Comparison of ENCODE assay signal across 8 cellular contexts in the genomic region with DNA sequence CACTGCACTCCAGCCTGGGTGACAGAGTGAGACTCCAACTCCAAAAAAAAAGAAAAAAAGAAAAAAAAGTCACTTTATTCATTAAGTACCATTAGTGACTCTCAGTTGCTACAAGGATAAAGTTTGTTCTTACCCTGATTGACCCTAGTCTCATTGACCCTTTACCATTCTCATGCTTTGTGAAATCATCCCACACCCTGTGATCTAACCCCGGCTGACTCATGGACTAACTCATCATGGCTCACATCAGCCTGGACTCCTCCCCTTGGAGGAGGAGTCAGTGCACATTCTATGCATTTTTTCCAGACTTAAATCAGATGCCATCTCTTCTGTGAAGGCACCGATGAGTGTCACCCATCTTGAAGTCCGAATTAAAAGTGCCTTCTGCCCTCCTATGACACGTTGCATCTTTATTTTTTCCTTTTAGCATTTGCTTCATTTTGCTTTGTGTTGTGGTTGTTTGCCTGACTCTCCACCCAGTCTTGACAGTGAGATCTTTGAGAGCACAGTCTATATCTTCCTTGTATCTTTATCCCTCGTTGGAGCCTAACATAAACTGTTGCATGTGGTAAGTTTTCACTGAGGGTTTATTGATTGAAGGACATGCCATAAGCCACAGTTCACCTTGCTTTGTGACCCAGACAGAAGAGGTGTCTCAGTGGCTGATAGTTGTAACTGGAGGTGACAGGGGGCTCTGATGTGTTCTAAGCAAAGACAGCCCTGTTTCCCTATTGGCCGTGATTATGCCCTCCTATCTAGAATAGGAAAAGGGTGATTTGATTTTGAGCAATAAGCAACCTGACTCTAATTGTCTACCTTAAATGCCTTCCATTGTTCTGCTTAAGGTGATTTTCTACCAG.
A peak's percentile ranks its signal among the peaks of the same experiment; 100 is the strongest.
DNase-seq lines count a peak whose midpoint lies in the region; ATAC-seq and TF ChIP-seq lines count a peak whose summit lies in the region.

No MANE protein-coding gene starts in this region.

- H3K4me1 ChIP-seq in heart right ventricle (peaks cover 0 to 55% (median 16%) of the 10 kb centered on the region in 9 donors), left ventricle myocardium inferior (peaks cover 29% of the 10 kb centered on the region)

- H3K4me1 Mint-ChIP-seq in activated T-cell treated with anti-CD3 and anti-CD28 coated beads, Interleukin-2, amount 50 U/mL, for 4 hours (ENCODE audit: low read depth): peaks cover 28% of the 10 kb centered on the region
- H3K4me1 Mint-ChIP-seq in endothelial cell (ENCODE audit: unreplicated experiment): no peaks in the 10 kb centered on the region

- H3K36me3 ChIP-seq in heart right ventricle (no peaks in the 10 kb centered on the region), left ventricle myocardium inferior (no peaks in the 10 kb centered on the region)

- H3K9me3 ChIP-seq in heart right ventricle: no peaks in the 10 kb centered on the region
- no peaks in the 10 kb centered on the region for H3K9me3 ChIP-seq in left ventricle myocardium inferior (replicated peaks)

- peak overlapping the region; percentile 56 for H3K4me3 Mint-ChIP-seq in activated T-cell treated with anti-CD3 and anti-CD28 coated beads, Interleukin-2, amount 50 U/mL, for 4 hours
- H3K4me3 Mint-ChIP-seq in endothelial cell (ENCODE audit: unreplicated experiment): no peak overlapping the region

- ATAC-seq in heart right ventricle: peak in 5 of 8 donors; percentile 39 to 93 (median 49)
- peak; percentile 83 to 87 for ATAC-seq in activated T-cell treated with anti-CD3 and anti-CD28 coated beads, Interleukin-2, amount 50 U/mL, for 4 hours

- intact Hi-C loops in heart right ventricle (cut with DNase I): no loop called here
- intact Hi-C loops in left ventricle myocardium inferior (cut with micrococcal nuclease): no loop called here

- no peaks in the 10 kb centered on the region for H3K27me3 ChIP-seq in heart right ventricle
- no peaks in the 10 kb centered on the region for H3K27me3 ChIP-seq in left ventricle myocardium inferior (ENCODE audit: low read depth)

- no peaks in the 10 kb centered on the region for H3K27me3 Mint-ChIP-seq in activated T-cell treated with anti-CD3 and anti-CD28 coated beads, Interleukin-2, amount 50 U/mL, for 4 hours (ENCODE audit: low read depth)
- no peaks in the 10 kb centered on the region for H3K27me3 Mint-ChIP-seq in endothelial cell (ENCODE audit: unreplicated experiment)

- H3K27ac ChIP-seq in heart right ventricle (peak overlapping the region in 3 of 10 donors; percentile 6 to 26 (median 11)), left ventricle myocardium inferior (replicated peaks) (no peak overlapping the region)

- no peak for TF ChIP-seq POLR2A in NB4 (IDR thresholded peaks at IDR 0.05; ENCODE audit: extremely low read depth, insufficient read length)

- H3K36me3 Mint-ChIP-seq in activated T-cell treated with anti-CD3 and anti-CD28 coated beads, Interleukin-2, amount 50 U/mL, for 4 hours (ENCODE audit: insufficient read depth): peaks cover 16% of the 10 kb centered on the region
- H3K36me3 Mint-ChIP-seq in endothelial cell (ENCODE audit: low read depth, unreplicated experiment): no peaks in the 10 kb centered on the region

- no peaks in the 10 kb centered on the region for H3K9me3 Mint-ChIP-seq in activated T-cell treated with anti-CD3 and anti-CD28 coated beads, Interleukin-2, amount 50 U/mL, for 4 hours
- no peaks in the 10 kb centered on the region for H3K9me3 Mint-ChIP-seq in endothelial cell (ENCODE audit: unreplicated experiment)

- H3K27ac Mint-ChIP-seq in endothelial cell (ENCODE audit: unreplicated experiment): no peak overlapping the region

- TF ChIP-seq CTCF in heart right ventricle (IDR thresholded peaks at IDR 0.05) (no peak), left ventricle myocardium inferior (IDR thresholded peaks at IDR 0.05; ENCODE audit: borderline replicate concordance) (no peak), NB4 (IDR thresholded peaks at IDR 0.05; ENCODE audit: low read depth, low read length) (no peak), endothelial cell (IDR thresholded peaks at IDR 0.05; ENCODE audit: unreplicated experiment) (no peak)

- DNase-seq in heart right ventricle: no peak
- DNase-seq in left ventricle myocardium inferior: no peak
- DNase-seq in NB4 (ENCODE audit: low read depth): peak; percentile 85
- peak; percentile 26 for DNase-seq in activated T-cell treated with anti-CD3 and anti-CD28 coated beads, Interleukin-2, amount 50 U/mL, for 4 hours
- DNase-seq in iPS-NIHi11 (ENCODE audit: low spot score): peak; percentile 62
- peak in 2 of 3 experiments; percentile 18 to 29 for DNase-seq in stimulated activated CD4-positive, alpha-beta T cell treated with anti-CD3 and anti-CD28 coated beads, TNF-alpha, amount 100 ng/mL, for 4 hours (ENCODE audit: low read depth in 3 of 3)
- no peak for DNase-seq in cerebellum (ENCODE audit: low spot score)
- no peak for DNase-seq in endothelial cell (ENCODE audit: low spot score)

- H3K4me3 ChIP-seq in heart right ventricle (no peak overlapping the region), left ventricle myocardium inferior (no peak overlapping the region), NB4 (ENCODE audit: low read depth, low read length) (no peak overlapping the region)

- WGBS in heart right ventricle, 2 donors: 62 to 65% methylated on average over 6 of the region's 6 CpGs

Comparison
In these comparisons a context has a peak if more than half of its experiments do, and no peak if none do; other contexts are left out.
1. DNase-seq: peak in NB4 (single experiment), activated T-cell treated with anti-CD3 and anti-CD28 coated beads, Interleukin-2, amount 50 U/mL, for 4 hours (single experiment), iPS-NIHi11 (single experiment) and stimulated activated CD4-positive, alpha-beta T cell treated with anti-CD3 and anti-CD28 coated beads, TNF-alpha, amount 100 ng/mL, for 4 hours (2 of 3); none in heart right ventricle (0 of 2), left ventricle myocardium inferior (single experiment), cerebellum (single experiment) and endothelial cell (single experiment).